Comparison of ENCODE assay signal across 29 cellular contexts in genomic region chr20:57219071-57219677, GRCh38. TPM values are rescaled to one million over a fixed set of nuclear protein-coding genes. Genes with fewer than 3 reads are reported as not detected.
"Had no signal": no experiment of that assay in that cellular context is flagged by ENCODE, and none has a peak within 500 bp of the region (broad histone marks: within the 10 kb centered on the region; RNA-seq: fewer than 3 reads in every experiment).

No MANE protein-coding gene starts in this region.

- FAIRE-seq: endometrium, islet of Langerhans, keratinocyte had no signal

- DNase-seq: colonic mucosa; cortex of kidney; effector CD8-positive, alpha-beta T cell; effector memory CD8-positive, alpha-beta T cell; endodermal cell; erythroblast; esophagus squamous epithelium; foreskin fibroblast; foreskin melanocyte; gastrocnemius medialis; glutamatergic neuron; head of caudate nucleus; heart right ventricle; hippocampal formation; left cardiac atrium; left lung; left ventricle myocardium superior; lower lobe of right lung; mesenchymal stem cell; mucosa of descending colon had no signal

- H3K36me3 ChIP-seq: colonic mucosa, gastrocnemius medialis, heart right ventricle, left lung, lower lobe of right lung had no signal

- H3K4me3 ChIP-seq: colonic mucosa, esophagus squamous epithelium, gastrocnemius medialis, heart right ventricle, left lung, lower lobe of right lung, mucosa of descending colon had no signal

- H3K9me3 ChIP-seq: colonic mucosa, esophagus squamous epithelium, gastrocnemius medialis, heart right ventricle, left lung, lower lobe of right lung, mucosa of descending colon had no signal

- ATAC-seq: effector memory CD8-positive, alpha-beta T cell; esophagus mucosa; gastrocnemius medialis; heart right ventricle; left cardiac atrium; left lung; left ventricle myocardium superior; lower lobe of right lung; mucosa of descending colon had no signal

- H3K27me3 ChIP-seq: colonic mucosa, gastrocnemius medialis had no signal

- H3K4me1 ChIP-seq: colonic mucosa, gastrocnemius medialis, left lung, lower lobe of right lung had no signal

- H3K27ac ChIP-seq: colonic mucosa, epithelial cell of prostate, esophagus squamous epithelium, gastrocnemius medialis, heart right ventricle, left lung, lower lobe of right lung had no signal

RNA-seq across cellular contexts. Expression of gene BMP7, which starts 47.3 kb away (rescaled TPM):
- total RNA-seq: dermis microvascular lymphatic vessel endothelial cell, glomerular endothelial cell, lung microvascular endothelial cell, myocyte had no signal
